18 cellular contexts compared by ENCODE assay signal in genomic region chr5:145014109-145014508, GRCh38.
"Had no signal": no experiment of that assay in that cellular context is flagged by ENCODE, and none has a peak within 500 bp of the region (broad histone marks: within the 10 kb centered on the region; RNA-seq: fewer than 3 reads in every experiment).

No MANE protein-coding gene starts in this region.

- H3K79me2 ChIP-seq: hepatocyte had no signal

- H3K4me1 ChIP-seq: esophagus muscularis mucosa, foreskin keratinocyte, gastroesophageal sphincter, heart left ventricle, left lung, lower lobe of right lung had no signal

- ATAC-seq: foreskin keratinocyte, gastroesophageal sphincter, heart left ventricle, left cardiac atrium, left lung, left ventricle myocardium superior, lower lobe of right lung, mucosa of descending colon had no signal

- H3K27me3 ChIP-seq: dorsolateral prefrontal cortex, esophagus muscularis mucosa, foreskin keratinocyte, gastroesophageal sphincter, heart left ventricle, hepatocyte, left lung had no signal

- H3K9me3 ChIP-seq: esophagus muscularis mucosa, gastroesophageal sphincter, heart left ventricle, left lung, lower lobe of right lung, mucosa of descending colon had no signal

- H3K4me3 ChIP-seq: coronary artery, dorsolateral prefrontal cortex, esophagus muscularis mucosa, gastroesophageal sphincter, heart left ventricle, hepatocyte, left lung, lower lobe of right lung, mucosa of descending colon had no signal

- H3K27ac ChIP-seq: coronary artery, dorsolateral prefrontal cortex, esophagus muscularis mucosa, foreskin keratinocyte, gastroesophageal sphincter, heart left ventricle, hepatocyte, left lung, lower lobe of right lung had no signal

- H3K36me3 ChIP-seq: esophagus muscularis mucosa, gastroesophageal sphincter, heart left ventricle, left lung, lower lobe of right lung had no signal

- DNase-seq: dermis blood vessel endothelial cell; dorsolateral prefrontal cortex; effector CD4-positive, alpha-beta T cell; effector memory CD4-positive, alpha-beta T cell; foreskin keratinocyte; heart left ventricle; hypothalamus; left cardiac atrium; left lung; left ventricle myocardium superior; lower lobe of right lung; mesenchymal stem cell; mucosa of descending colon; naive B cell had no signal

- H2AFZ ChIP-seq: hepatocyte had no signal

- H3K4me2 ChIP-seq: hepatocyte had no signal
